8 cellular contexts compared by ENCODE assay signal in genomic region chr2:84077504-84077903, GRCh38.
DNase-seq lines count a peak whose midpoint lies in the region; ATAC-seq and TF ChIP-seq lines count a peak whose summit lies in the region.

No MANE protein-coding gene starts in this region.

- H3K36me3 ChIP-seq in HAP-1 (replicated peaks) (no peaks in the 10 kb centered on the region), NT2/D1 (ENCODE audit: insufficient read depth, insufficient read length, low read length) (no peaks in the 10 kb centered on the region)

- H3K9ac ChIP-seq in NT2/D1 (ENCODE audit: insufficient read length, low read depth), result no peak overlapping the region

- H3K9me3 ChIP-seq in HAP-1 (no peaks in the 10 kb centered on the region), NT2/D1 (ENCODE audit: insufficient read depth, low read length) (no peaks in the 10 kb centered on the region)

- intact Hi-C loops in cardiac septum (cut with DNase I), result no loop called here

- no peaks in the 10 kb centered on the region for H3K4me1 ChIP-seq in HAP-1
- H3K4me1 ChIP-seq in NT2/D1 (ENCODE audit: insufficient read depth, insufficient read length), result no peaks in the 10 kb centered on the region

- H3K4me3 ChIP-seq in HAP-1 (no peak overlapping the region), NT2/D1 (ENCODE audit: insufficient read length, low read depth) (no peak overlapping the region), fibroblast of mammary gland (ENCODE audit: control insufficient read depth, low read depth, low read length) (no peak overlapping the region)

- H3K27me3 ChIP-seq in HAP-1 (ENCODE audit: low read depth) (peaks cover 3% of the 10 kb centered on the region; the same call in 1 of the 2 replicates), NT2/D1 (ENCODE audit: insufficient read depth, insufficient read length) (no peaks in the 10 kb centered on the region)

- no peak for ATAC-seq in HG02973 (IDR thresholded peaks at IDR 0.05; ENCODE audit: unreplicated experiment)
- no peak for ATAC-seq in GM18498 (IDR thresholded peaks at IDR 0.05; ENCODE audit: unreplicated experiment)

- peak; percentile 80 for DNase-seq in DMS53 (lab: John Stamatoyannopoulos, UW)
- peak; percentile 35 to 49 for DNase-seq in HAP-1 (ENCODE audit: low spot score in 2 of 2)
- peak; percentile 15 for DNase-seq in NT2/D1 (ENCODE audit: low read depth, low spot score)
- DNase-seq in fibroblast of mammary gland (ENCODE audit: low read depth), result peak; percentile 0
- no peak for DNase-seq in retina
- no peak for DNase-seq in cardiac septum (ENCODE audit: low spot score)

- in situ Hi-C loops in HAP-1 (cut with MboI; ENCODE audit: low sequenced_read_pairs), result no loop called here

- peak; percentile 12 for TF ChIP-seq CTCF in fibroblast of mammary gland (conservative IDR thresholded peaks at IDR 0.05; ENCODE audit: control insufficient read depth, insufficient read depth, low read depth, low read length)

Comparison
In these comparisons a context has a peak if more than half of its experiments do, and no peak if none do; other contexts are left out.
1. DNase-seq: peak in DMS53 (single experiment), HAP-1 (2 of 2), NT2/D1 (single experiment) and fibroblast of mammary gland (single experiment); none in retina (single experiment) and cardiac septum (single experiment).